Comparison of ENCODE assay signal across 1 cellular context in the genomic region with DNA sequence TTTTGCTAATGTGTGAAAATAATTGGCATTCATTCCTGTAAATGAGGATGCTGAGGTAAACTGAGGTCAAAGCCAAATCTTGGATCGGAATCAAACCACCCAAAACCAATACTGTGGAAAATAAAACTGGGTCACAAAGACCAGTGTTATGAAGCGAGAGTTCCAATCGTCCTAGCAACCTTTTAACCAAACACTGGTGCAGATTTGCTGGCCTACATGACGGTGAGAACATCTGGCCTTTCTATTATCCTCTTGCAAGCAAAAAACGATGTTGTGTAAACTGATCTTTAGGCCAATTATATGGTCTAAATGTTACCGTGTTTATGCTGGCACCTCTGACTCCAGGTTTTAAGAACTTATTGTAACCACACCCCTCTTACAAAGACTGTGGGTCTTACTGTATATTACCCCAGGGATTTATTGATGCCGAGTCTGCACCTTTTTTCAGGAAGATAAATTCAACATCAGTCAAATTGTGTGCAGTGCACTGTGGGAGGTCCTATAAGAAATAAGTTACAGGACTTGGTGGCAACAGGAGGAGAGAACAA.
TF ChIP-seq lines count a peak whose summit lies in the region.

No MANE protein-coding gene starts in this region.

TF ChIP-seq in IMR-90, 13 proteins besides CTCF, POLR2A, EP300 and RAD21 (continued from another document):
- TF ChIP-seq MAZ (IDR thresholded peaks at IDR 0.05; ENCODE audit: borderline replicate concordance, low read depth, low read length) (no peak), MXI1 (IDR thresholded peaks at IDR 0.05; ENCODE audit: borderline replicate concordance, low read depth, low read length) (no peak), CEBPB (IDR thresholded peaks at IDR 0.05; ENCODE audit: low read depth, low read length) (no peak)
